ENCODE assay signal across 23 cellular contexts in the genomic region with DNA sequence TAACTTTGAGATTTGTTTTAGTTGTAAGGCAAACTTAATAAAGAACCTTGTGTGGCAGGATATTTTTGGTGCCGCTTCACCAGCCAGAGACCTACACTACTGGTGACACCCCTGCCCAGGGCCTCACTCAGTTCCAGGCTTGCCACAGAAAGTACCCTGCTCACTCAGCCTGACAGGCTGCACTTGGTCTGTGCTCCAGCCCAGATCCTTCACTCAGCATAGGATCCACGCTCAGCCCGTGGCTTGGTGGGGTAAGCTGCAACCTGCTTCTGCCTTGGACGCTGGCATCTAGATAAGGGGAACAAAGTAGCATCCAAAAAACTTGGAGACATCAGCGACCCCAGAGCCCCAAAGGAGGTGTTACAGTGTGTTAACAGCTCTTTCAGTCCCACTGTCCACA.
DNase-seq lines count a peak whose midpoint lies in the region; ATAC-seq, FAIRE-seq and TF ChIP-seq lines count a peak whose summit lies in the region.
"Had no signal": no experiment of that assay in that cellular context is flagged by ENCODE, and none has a peak within 500 bp of the region (broad histone marks: within the 10 kb centered on the region; RNA-seq: fewer than 3 reads in every experiment).

No MANE protein-coding gene starts in this region.

- H3K9me3 Mint-ChIP-seq in neural progenitor cell = no peaks in the 10 kb centered on the region

- no peak overlapping the region for H3K23ac ChIP-seq in H1 (ENCODE audit: insufficient read length)

- no peak overlapping the region for H3K18ac ChIP-seq in H1 (ENCODE audit: extremely low read depth, low read length)

- ATAC-seq in Right ventricle myocardium inferior (no peak), GM18511 (IDR thresholded peaks at IDR 0.05; ENCODE audit: unreplicated experiment) (no peak)
- ATAC-seq: GM12878 had no signal

- CTCF ChIA-PET in H1 (lab: Charles Lee; ENCODE audit: partially characterized antibody) = no interaction called here

- intact Hi-C loops in Right ventricle myocardium inferior (cut with DNase I) = no loop called here

- no peak overlapping the region for H4K91ac ChIP-seq in H1 (replicated peaks; ENCODE audit: insufficient read length, low read length)

- H2BK5ac ChIP-seq in H1 (ENCODE audit: low read depth, low read length) = no peak overlapping the region

- H4K5ac ChIP-seq in H1 (ENCODE audit: insufficient read length, low read depth, low read length) = no peak overlapping the region

- WGBS in H1 (ENCODE audit: extremely low coverage in 1 of 2, insufficient coverage in 1 of 2, insufficient read length in 1 of 2, insufficient replicate concordance in 2 of 2, low coverage in 1 of 2, low lambda C conversion rate in 2 of 2, missing lambda C conversion rate in 1 of 2), 2 experiments = 92% methylated on average over 5 of the region's 5 CpGs; no CpG with 5 or more reads in 1 of the 2 experiments

- no peaks in the 10 kb centered on the region for H3K23me2 ChIP-seq in H1 (ENCODE audit: low read depth, low read length)

- TF ChIP-seq CTCF in H1 (IDR thresholded peaks at IDR 0.05; ENCODE audit: control extremely low read depth in 1 of 3, insufficient read depth in 1 of 3, low read depth in 1 of 3, low read length in 3 of 3) = no peak
- no peak for TF ChIP-seq CTCF in neural progenitor cell (IDR thresholded peaks at IDR 0.05)

- no peaks in the 10 kb centered on the region for H3K27me3 Mint-ChIP-seq in neural progenitor cell (ENCODE audit: insufficient read depth, low read depth)
- H3K27me3 Mint-ChIP-seq: CD4-positive, CD25-positive, alpha-beta regulatory T cell; CD8-positive, alpha-beta memory T cell had no signal

- H3K4ac ChIP-seq in H1 (replicated peaks; ENCODE audit: insufficient read length, low read depth, low read length) = no peak overlapping the region

- H3K4me3 ChIP-seq in H1 (ENCODE audit: extremely low read depth in 1 of 4, insufficient read depth in 2 of 4, low read depth in 3 of 4, low read length in 4 of 4) = no peak overlapping the region
- no peak overlapping the region for H3K4me3 ChIP-seq in neural progenitor cell
- H3K4me3 ChIP-seq: GM12878, GM23248 had no signal

- no peak for TF ChIP-seq RAD21 in H1 (IDR thresholded peaks at IDR 0.05 in 1 of 2, conservative IDR thresholded peaks at IDR 0.05 in 1 of 2; ENCODE audit: low read depth in 2 of 2, low read length in 2 of 2)

- no peak overlapping the region for H3K4me2 ChIP-seq in H1 (ENCODE audit: insufficient read depth in 1 of 2, low read depth in 2 of 2, low read length in 2 of 2)
- no peak overlapping the region for H3K4me2 ChIP-seq in neural progenitor cell

- H3K36me3 ChIP-seq in H1 (ENCODE audit: control insufficient read depth in 2 of 4, insufficient read depth in 4 of 4, low read length in 3 of 4) = peaks cover 0 to 5% (median 0%) of the 10 kb centered on the region in 4 experiments; a peak in 1 of 8 replicates
- no peaks in the 10 kb centered on the region for H3K36me3 ChIP-seq in neural progenitor cell
- H3K36me3 ChIP-seq: BE2C had no signal

- peak; percentile 3 for DNase-seq in UCSD-AML1 (lab: John Stamatoyannopoulos, UW; ENCODE audit: unreplicated experiment)
- no peak for DNase-seq in H1 (ENCODE audit: low read depth in 1 of 2, low spot score in 2 of 2)
- DNase-seq in neural progenitor cell (ENCODE audit: low spot score) = no peak
- DNase-seq in NCI-H226 = no peak
- no peak for DNase-seq in Right ventricle myocardium inferior (ENCODE audit: missing footprints)
- DNase-seq: ACHN; BE2C; C1 segment of cervical spinal cord; CD4-positive, CD25-positive, alpha-beta regulatory T cell; CD8-positive, alpha-beta memory T cell; COR-L47; DMS 273 treated with DMSO at 0.1 percent for 48 hours; DMS53; DND-41; EL; GM23248; HCEC 1CT had no signal

- H3K27ac ChIP-seq in H1 (ENCODE audit: low read depth, low read length) (no peak overlapping the region), neural progenitor cell (no peak overlapping the region)
- H3K27ac ChIP-seq: GM23248, HL-60 had no signal

- H3K36me3 Mint-ChIP-seq in neural progenitor cell = no peaks in the 10 kb centered on the region
- H3K36me3 Mint-ChIP-seq: CD4-positive, CD25-positive, alpha-beta regulatory T cell; CD8-positive, alpha-beta memory T cell had no signal

- POLR2A ChIA-PET in H1 (lab: Charles Lee; ENCODE audit: partially characterized antibody) = no interaction called here

- H2BK120ac ChIP-seq in H1 (replicated peaks; ENCODE audit: low read depth, low read length) = no peak overlapping the region

- no peaks in the 10 kb centered on the region for H3K79me1 ChIP-seq in H1 (ENCODE audit: low read depth, low read length)

- H3K27me3 ChIP-seq in H1 (replicated peaks in 1 of 4; ENCODE audit: control insufficient read depth in 3 of 4, extremely low read depth in 1 of 4, insufficient read depth in 3 of 4, low read length in 3 of 4) (peaks cover 0 to 4% (median 0%) of the 10 kb centered on the region in 4 experiments; a peak in 4 of 7 replicates), neural progenitor cell (no peaks in the 10 kb centered on the region)
- H3K27me3 ChIP-seq: BE2C had no signal

- no peaks in the 10 kb centered on the region for H3F3A ChIP-seq in neural progenitor cell (ENCODE audit: low read depth)

- no peaks in the 10 kb centered on the region for H3K4me1 Mint-ChIP-seq in neural progenitor cell
- H3K4me1 Mint-ChIP-seq: CD4-positive, CD25-positive, alpha-beta regulatory T cell; CD8-positive, alpha-beta memory T cell had no signal

- no peak overlapping the region for H3K9ac ChIP-seq in H1 (replicated peaks in 1 of 4; ENCODE audit: extremely low read depth in 1 of 4, low read depth in 3 of 4, low read length in 3 of 4)
- H3K9ac ChIP-seq in neural progenitor cell = no peak overlapping the region
- H3K9ac ChIP-seq: GM23248 had no signal

- H4K20me1 ChIP-seq in H1 (replicated peaks in 1 of 2; ENCODE audit: control insufficient read depth in 1 of 2, insufficient read depth in 2 of 2, low read length in 2 of 2) (no peaks in the 10 kb centered on the region), neural progenitor cell (ENCODE audit: low read depth) (no peaks in the 10 kb centered on the region)

- H3K56ac ChIP-seq in H1 (replicated peaks; ENCODE audit: insufficient read length, low read depth, low read length) = no peak overlapping the region

- H3K9me3 ChIP-seq in H1 (ENCODE audit: insufficient read depth in 2 of 2, low read depth in 1 of 2, low read length in 1 of 2) = no peaks in the 10 kb centered on the region
- no peaks in the 10 kb centered on the region for H3K9me3 ChIP-seq in neural progenitor cell (ENCODE audit: low read depth)
- H3K9me3 ChIP-seq: BE2C had no signal

- peaks cover 0 to 9% (median 3%) of the 10 kb centered on the region in 4 experiments; a peak in 3 of 7 replicates for H3K4me1 ChIP-seq in H1 (replicated peaks in 1 of 4; ENCODE audit: control insufficient read depth in 3 of 4, insufficient read depth in 4 of 4, low read length in 3 of 4)
- H3K4me1 ChIP-seq in neural progenitor cell = peaks cover 13% of the 10 kb centered on the region
- H3K4me1 ChIP-seq: BE2C had no signal

- peak overlapping the region; percentile 49; the same call in 1 of the 2 replicates for H2AK5ac ChIP-seq in H1 (ENCODE audit: low read depth, low read length)

- H2BK20ac ChIP-seq in H1 (ENCODE audit: low read length) = peak overlapping the region; percentile 41; the same call in 1 of the 2 replicates

- H2BK15ac ChIP-seq in H1 (ENCODE audit: low read length) = no peak overlapping the region

- peak overlapping the region; percentile 21 for H3K27ac Mint-ChIP-seq in neural progenitor cell
- H3K27ac Mint-ChIP-seq: CD4-positive, CD25-positive, alpha-beta regulatory T cell; CD8-positive, alpha-beta memory T cell had no signal

- no peak for TF ChIP-seq POLR2A in H1 (IDR thresholded peaks at IDR 0.05; ENCODE audit: control extremely low read depth in 1 of 2, low read depth in 2 of 2, low read length in 2 of 2)

- no peak for TF ChIP-seq EP300 in H1 (IDR thresholded peaks at IDR 0.05; ENCODE audit: borderline replicate concordance in 1 of 2, low read depth in 2 of 2, low read length in 2 of 2)

- H2AFZ ChIP-seq in H1 (ENCODE audit: low read length) (no peak overlapping the region), neural progenitor cell (replicated peaks) (peak overlapping the region; percentile 68)
- H2AFZ ChIP-seq: GM23248 had no signal

- FAIRE-seq in H1 (lab: Jason Lieb, UNC) = no peak
- FAIRE-seq: A204.1, GM12878, GM19239, H54 had no signal

- 0 out of 2 replicates have a peak overlapping the region, but pooled peaks have one; percentile 2 for H2BK12ac ChIP-seq in H1 (ENCODE audit: low read depth, low read length)

- H4K8ac ChIP-seq in H1 (ENCODE audit: extremely low read depth, insufficient read depth, low read length) = no peak overlapping the region

- peak overlapping the region; percentile 10 for H3K4me3 Mint-ChIP-seq in neural progenitor cell
- H3K4me3 Mint-ChIP-seq: CD4-positive, CD25-positive, alpha-beta regulatory T cell; CD8-positive, alpha-beta memory T cell had no signal

- H3K14ac ChIP-seq in H1 (ENCODE audit: insufficient read length) = no peak overlapping the region

- H3K79me2 ChIP-seq in H1 (ENCODE audit: control insufficient read depth in 1 of 2, insufficient read depth in 2 of 2, low read length in 2 of 2) (no peaks in the 10 kb centered on the region), neural progenitor cell (ENCODE audit: low read depth) (no peaks in the 10 kb centered on the region)

TF ChIP-seq in H1, 55 proteins besides CTCF, POLR2A, EP300 and RAD21:
- TF ChIP-seq CHD2 (IDR thresholded peaks at IDR 0.05; ENCODE audit: low read length) (no peak), SIN3A (conservative IDR thresholded peaks at IDR 0.05 in 1 of 2, IDR thresholded peaks at IDR 0.05 in 1 of 2; ENCODE audit: low read depth in 1 of 2, low read length in 2 of 2) (no peak), YY1 (IDR thresholded peaks at IDR 0.05; ENCODE audit: low read depth, low read length) (no peak)
TF ChIP-seq in H1: peak in this region for 0.
